ENCODE assay signal across 30 cellular contexts in the genomic region with DNA sequence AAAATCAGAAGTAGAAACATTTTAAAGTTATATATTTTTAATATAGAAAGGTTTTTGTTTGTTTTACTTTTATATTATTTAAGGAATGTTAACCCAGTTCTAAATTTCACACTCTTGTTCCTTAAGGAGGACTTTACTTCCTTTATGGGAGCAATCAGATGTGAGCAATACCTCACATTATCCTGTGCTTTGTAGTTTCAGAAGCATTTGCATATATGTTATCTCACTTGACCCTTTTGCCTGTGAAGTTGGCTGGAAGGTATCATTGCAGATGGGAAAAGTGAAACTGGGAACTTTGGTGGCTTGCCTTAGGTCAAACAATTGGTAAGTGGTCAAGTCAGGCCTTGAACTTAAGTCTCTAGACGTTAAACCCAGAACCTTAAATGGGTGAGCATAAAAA.
"Had no signal": no experiment of that assay in that cellular context is flagged by ENCODE, and none has a peak within 500 bp of the region (broad histone marks: within the 10 kb centered on the region; RNA-seq: fewer than 3 reads in every experiment).

No MANE protein-coding gene starts in this region.

- H3K9me3 ChIP-seq: heart left ventricle, left lung, lower lobe of right lung, ovary, thoracic aorta, upper lobe of left lung, vagina had no signal

- FAIRE-seq: bronchial epithelial cell had no signal

- H3K4me1 ChIP-seq: heart left ventricle, vagina had no signal

- H3K27me3 Mint-ChIP-seq: activated CD4-positive, alpha-beta T cell treated with anti-CD3 and anti-CD28 coated beads, Interleukin-2, amount 10 ng/mL, durations not matched to agents 24 days and 14 days; progenitor cell of endocrine pancreas had no signal

- H3K4me3 Mint-ChIP-seq: activated CD4-positive, alpha-beta memory T cell treated with anti-CD3 and anti-CD28 coated beads for 36 hours; activated CD4-positive, alpha-beta T cell treated with anti-CD3 and anti-CD28 coated beads, Interleukin-2, amount 10 ng/mL, durations not matched to agents 24 days and 14 days; activated naive CD4-positive, alpha-beta T cell treated with anti-CD3 and anti-CD28 coated beads, Interleukin-2, amount 50 U/mL, for 24 hours; activated naive CD8-positive, alpha-beta T cell treated with anti-CD3 and anti-CD28 coated beads, Interleukin-2, amount 50 U/mL, for 24 hours; activated T-cell treated with anti-CD3 and anti-CD28 coated beads, Interleukin-2, amount 50 U/mL, for 4 hours; activated T-helper 17 cell treated with anti-CD3 and anti-CD28 coated beads, Interleukin-2, amount 50 U/mL, for 72 hours; central memory CD8-positive, alpha-beta T cell; naive thymus-derived CD4-positive, alpha-beta T cell; stimulated activated effector memory CD8-positive, alpha-beta T cell treated with anti-CD3 and anti-CD28 coated beads, Interleukin-12 subunit alpha, Interleukin-12 subunit beta, amount 100 ng/mL, for 72 hours; stimulated activated naive CD8-positive, alpha-beta T cell treated with anti-CD3 and anti-CD28 coated beads, Interleukin-15, Interleukin-2, amounts not matched to agents 100 ng/mL and 50 ng/mL, for 24 hours had no signal

- H3K27ac ChIP-seq: dorsolateral prefrontal cortex, foreskin keratinocyte, heart left ventricle, left lung, lower lobe of right lung, ovary, skin epidermis, thoracic aorta, upper lobe of left lung, vagina had no signal

- H3K9me3 Mint-ChIP-seq: activated CD4-positive, alpha-beta memory T cell treated with anti-CD3 and anti-CD28 coated beads for 36 hours; activated CD4-positive, alpha-beta T cell treated with anti-CD3 and anti-CD28 coated beads, Interleukin-2, amount 10 ng/mL, durations not matched to agents 24 days and 14 days; activated naive CD4-positive, alpha-beta T cell treated with anti-CD3 and anti-CD28 coated beads, Interleukin-2, amount 50 U/mL, for 24 hours; activated naive CD8-positive, alpha-beta T cell treated with anti-CD3 and anti-CD28 coated beads, Interleukin-2, amount 50 U/mL, for 24 hours; activated T-cell treated with anti-CD3 and anti-CD28 coated beads, Interleukin-2, amount 50 U/mL, for 4 hours; activated T-helper 17 cell treated with anti-CD3 and anti-CD28 coated beads, Interleukin-2, amount 50 U/mL, for 72 hours; central memory CD8-positive, alpha-beta T cell; naive thymus-derived CD4-positive, alpha-beta T cell; stimulated activated effector memory CD8-positive, alpha-beta T cell treated with anti-CD3 and anti-CD28 coated beads, Interleukin-12 subunit alpha, Interleukin-12 subunit beta, amount 100 ng/mL, for 72 hours; stimulated activated naive CD8-positive, alpha-beta T cell treated with anti-CD3 and anti-CD28 coated beads, Interleukin-15, Interleukin-2, amounts not matched to agents 100 ng/mL and 50 ng/mL, for 24 hours had no signal

- H3K4me1 Mint-ChIP-seq: activated CD4-positive, alpha-beta T cell treated with anti-CD3 and anti-CD28 coated beads, Interleukin-2, amount 10 ng/mL, durations not matched to agents 24 days and 14 days; activated naive CD4-positive, alpha-beta T cell treated with anti-CD3 and anti-CD28 coated beads, Interleukin-2, amount 50 U/mL, for 24 hours; activated naive CD8-positive, alpha-beta T cell treated with anti-CD3 and anti-CD28 coated beads, Interleukin-2, amount 50 U/mL, for 24 hours; activated T-helper 17 cell treated with anti-CD3 and anti-CD28 coated beads, Interleukin-2, amount 50 U/mL, for 72 hours; central memory CD8-positive, alpha-beta T cell; stimulated activated effector memory CD8-positive, alpha-beta T cell treated with anti-CD3 and anti-CD28 coated beads, Interleukin-12 subunit alpha, Interleukin-12 subunit beta, amount 100 ng/mL, for 72 hours had no signal

- H3K4me3 ChIP-seq: dorsolateral prefrontal cortex, heart left ventricle, left lung, lower lobe of right lung, ovary, skin epidermis, thoracic aorta, upper lobe of left lung, vagina had no signal

- H3K36me3 ChIP-seq: heart left ventricle, left lung, lower lobe of right lung, ovary, thoracic aorta, upper lobe of left lung, vagina had no signal

- H3K27me3 ChIP-seq: foreskin keratinocyte, heart left ventricle, left lung, ovary, upper lobe of left lung, vagina had no signal

- ATAC-seq: activated naive CD8-positive, alpha-beta T cell treated with anti-CD3 and anti-CD28 coated beads, Interleukin-2, amount 50 U/mL, for 24 hours; activated T-cell treated with anti-CD3 and anti-CD28 coated beads, Interleukin-2, amount 50 U/mL, for 4 hours; activated T-helper 17 cell treated with anti-CD3 and anti-CD28 coated beads, Interleukin-2, amount 50 U/mL, for 72 hours; esophagus mucosa; foreskin keratinocyte; heart left ventricle; left lung; lower lobe of right lung; naive thymus-derived CD4-positive, alpha-beta T cell; sciatic nerve; stimulated activated effector memory CD8-positive, alpha-beta T cell treated with anti-CD3 and anti-CD28 coated beads, Interleukin-12 subunit alpha, Interleukin-12 subunit beta, amount 100 ng/mL, for 72 hours had no signal

- DNase-seq: activated CD4-positive, alpha-beta memory T cell treated with anti-CD3 and anti-CD28 coated beads for 36 hours; activated CD4-positive, alpha-beta T cell treated with anti-CD3 and anti-CD28 coated beads, Interleukin-2, amount 10 ng/mL, durations not matched to agents 24 days and 14 days; activated CD4-positive, CD25-positive, alpha-beta regulatory T cell treated with anti-CD3 and anti-CD28 coated beads, Interleukin-2, amount 50 U/mL, for 72 hours; activated CD8-positive, alpha-beta memory T cell treated with anti-CD3 and anti-CD28 coated beads, Interleukin-2, amount 50 U/mL, for 48 hours; activated naive CD8-positive, alpha-beta T cell treated with anti-CD3 and anti-CD28 coated beads, Interleukin-2, amount 50 U/mL, for 24 hours; activated T-cell treated with anti-CD3 and anti-CD28 coated beads, Interleukin-2, amount 50 U/mL, for 4 hours; dorsolateral prefrontal cortex; effector memory CD4-positive, alpha-beta T cell; foreskin keratinocyte; heart left ventricle; kidney glomerular epithelial cell; left lung; lower lobe of right lung; naive thymus-derived CD4-positive, alpha-beta T cell; ovary; stimulated activated CD4-positive, alpha-beta T cell treated with anti-CD3 and anti-CD28 coated beads, Interleukin-4, amount 100 ng/mL, for 24 hours; T-helper 2 cell; upper lobe of left lung had no signal

- H3K36me3 Mint-ChIP-seq: activated CD4-positive, alpha-beta memory T cell treated with anti-CD3 and anti-CD28 coated beads for 36 hours; activated naive CD4-positive, alpha-beta T cell treated with anti-CD3 and anti-CD28 coated beads, Interleukin-2, amount 50 U/mL, for 24 hours; naive thymus-derived CD4-positive, alpha-beta T cell; stimulated activated effector memory CD8-positive, alpha-beta T cell treated with anti-CD3 and anti-CD28 coated beads, Interleukin-12 subunit alpha, Interleukin-12 subunit beta, amount 100 ng/mL, for 72 hours had no signal

- H3K27ac Mint-ChIP-seq: activated CD4-positive, alpha-beta memory T cell treated with anti-CD3 and anti-CD28 coated beads for 36 hours; activated CD4-positive, alpha-beta T cell treated with anti-CD3 and anti-CD28 coated beads, Interleukin-2, amount 10 ng/mL, durations not matched to agents 24 days and 14 days; activated naive CD4-positive, alpha-beta T cell treated with anti-CD3 and anti-CD28 coated beads, Interleukin-2, amount 50 U/mL, for 24 hours; activated naive CD8-positive, alpha-beta T cell treated with anti-CD3 and anti-CD28 coated beads, Interleukin-2, amount 50 U/mL, for 24 hours; activated T-helper 17 cell treated with anti-CD3 and anti-CD28 coated beads, Interleukin-2, amount 50 U/mL, for 72 hours; naive thymus-derived CD4-positive, alpha-beta T cell; progenitor cell of endocrine pancreas; stimulated activated effector memory CD8-positive, alpha-beta T cell treated with anti-CD3 and anti-CD28 coated beads, Interleukin-12 subunit alpha, Interleukin-12 subunit beta, amount 100 ng/mL, for 72 hours; stimulated activated naive CD8-positive, alpha-beta T cell treated with anti-CD3 and anti-CD28 coated beads, Interleukin-15, Interleukin-2, amounts not matched to agents 100 ng/mL and 50 ng/mL, for 24 hours had no signal
